Comparison of ENCODE assay signal across 1 cellular context in the genomic region with DNA sequence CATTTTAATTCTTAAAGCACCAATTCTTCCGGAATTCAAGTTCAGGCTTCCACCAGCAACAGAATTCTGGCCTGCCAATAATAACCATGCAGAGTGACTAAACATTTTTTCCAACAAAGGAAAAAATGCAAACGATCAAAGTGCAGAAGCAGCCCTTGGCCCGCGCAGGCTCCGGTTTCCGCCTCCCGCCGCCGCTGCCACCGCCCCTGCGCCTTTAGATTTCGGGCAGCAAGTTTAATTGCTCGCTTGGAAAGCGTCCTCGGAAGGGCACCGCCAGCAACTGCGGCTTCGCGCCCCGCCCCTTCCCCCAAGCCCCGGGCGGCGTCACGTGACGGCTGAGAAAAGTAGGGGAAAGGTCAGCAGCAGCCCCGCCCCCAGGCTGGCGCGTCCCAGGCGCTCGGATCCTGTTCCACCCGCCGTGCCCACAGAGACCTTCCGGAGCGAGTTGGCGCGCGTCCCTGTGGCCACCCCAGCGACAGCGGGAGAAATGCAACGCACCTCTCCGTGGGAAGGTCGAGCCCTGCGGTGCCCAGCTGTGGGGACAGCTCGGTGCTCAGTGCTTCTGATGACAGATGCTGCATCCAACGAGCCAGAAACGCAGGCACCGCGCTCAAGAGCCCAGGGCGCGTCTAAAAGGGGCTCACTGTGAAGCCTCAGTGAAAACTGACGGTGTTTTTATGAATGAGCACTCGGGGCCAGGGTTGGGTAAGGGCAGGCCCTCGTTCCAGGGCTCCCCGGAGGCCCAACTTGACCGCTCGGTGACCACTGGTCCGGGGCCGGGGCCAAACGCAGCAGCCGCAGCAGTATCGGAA.
A peak's percentile ranks its signal among the peaks of the same experiment; 100 is the strongest.
TF ChIP-seq lines count a peak whose summit lies in the region.

No MANE protein-coding gene starts in this region.

TF ChIP-seq in IMR-90, 13 proteins besides CTCF, POLR2A, EP300 and RAD21:
- no peak for TF ChIP-seq CEBPB (IDR thresholded peaks at IDR 0.05; ENCODE audit: low read depth, low read length)
- TF ChIP-seq, protein P1, sequence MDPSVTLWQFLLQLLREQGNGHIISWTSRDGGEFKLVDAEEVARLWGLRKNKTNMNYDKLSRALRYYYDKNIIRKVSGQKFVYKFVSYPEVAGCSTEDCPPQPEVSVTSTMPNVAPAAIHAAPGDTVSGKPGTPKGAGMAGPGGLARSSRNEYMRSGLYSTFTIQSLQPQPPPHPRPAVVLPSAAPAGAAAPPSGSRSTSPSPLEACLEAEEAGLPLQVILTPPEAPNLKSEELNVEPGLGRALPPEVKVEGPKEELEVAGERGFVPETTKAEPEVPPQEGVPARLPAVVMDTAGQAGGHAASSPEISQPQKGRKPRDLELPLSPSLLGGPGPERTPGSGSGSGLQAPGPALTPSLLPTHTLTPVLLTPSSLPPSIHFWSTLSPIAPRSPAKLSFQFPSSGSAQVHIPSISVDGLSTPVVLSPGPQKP (IDR thresholded peaks at IDR 0.05; ENCODE audit: borderline replicate concordance, low read depth, low read length), result no peak
- no peak for TF ChIP-seq RFX5 (IDR thresholded peaks at IDR 0.05; ENCODE audit: low read depth, low read length)
- TF ChIP-seq MXI1 (IDR thresholded peaks at IDR 0.05; ENCODE audit: borderline replicate concordance, low read depth, low read length), result no peak
- TF ChIP-seq FOS (IDR thresholded peaks at IDR 0.05; ENCODE audit: low read depth, low read length), result no peak
- peak; percentile 36; the same call in 1 of the 2 replicates for TF ChIP-seq MAZ (IDR thresholded peaks at IDR 0.05; ENCODE audit: borderline replicate concordance, low read depth, low read length)
- no peak for TF ChIP-seq RCOR1 (IDR thresholded peaks at IDR 0.05; ENCODE audit: insufficient replicate concordance, low read length)
- TF ChIP-seq CHD1 (IDR thresholded peaks at IDR 0.05; ENCODE audit: low read depth, low read length), result no peak
- peak; percentile 89 for TF ChIP-seq BHLHE40 (IDR thresholded peaks at IDR 0.05; ENCODE audit: low read depth, low read length)
- TF ChIP-seq SMC3 (IDR thresholded peaks at IDR 0.05; ENCODE audit: low read depth, low read length), result no peak
- no peak for TF ChIP-seq MAFK (IDR thresholded peaks at IDR 0.05; ENCODE audit: low read depth, low read length)
- TF ChIP-seq NFE2L2 (IDR thresholded peaks at IDR 0.05; ENCODE audit: low read depth, low read length), result peak; percentile 40; the same call in 1 of the 2 replicates
- TF ChIP-seq, protein P2, sequence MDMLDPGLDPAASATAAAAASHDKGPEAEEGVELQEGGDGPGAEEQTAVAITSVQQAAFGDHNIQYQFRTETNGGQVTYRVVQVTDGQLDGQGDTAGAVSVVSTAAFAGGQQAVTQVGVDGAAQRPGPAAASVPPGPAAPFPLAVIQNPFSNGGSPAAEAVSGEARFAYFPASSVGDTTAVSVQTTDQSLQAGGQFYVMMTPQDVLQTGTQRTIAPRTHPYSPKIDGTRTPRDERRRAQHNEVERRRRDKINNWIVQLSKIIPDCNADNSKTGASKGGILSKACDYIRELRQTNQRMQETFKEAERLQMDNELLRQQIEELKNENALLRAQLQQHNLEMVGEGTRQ (IDR thresholded peaks at IDR 0.05; ENCODE audit: low read depth, low read length), result peak; percentile 98
